Comparison of ENCODE assay signal across 15 cellular contexts in the genomic region with DNA sequence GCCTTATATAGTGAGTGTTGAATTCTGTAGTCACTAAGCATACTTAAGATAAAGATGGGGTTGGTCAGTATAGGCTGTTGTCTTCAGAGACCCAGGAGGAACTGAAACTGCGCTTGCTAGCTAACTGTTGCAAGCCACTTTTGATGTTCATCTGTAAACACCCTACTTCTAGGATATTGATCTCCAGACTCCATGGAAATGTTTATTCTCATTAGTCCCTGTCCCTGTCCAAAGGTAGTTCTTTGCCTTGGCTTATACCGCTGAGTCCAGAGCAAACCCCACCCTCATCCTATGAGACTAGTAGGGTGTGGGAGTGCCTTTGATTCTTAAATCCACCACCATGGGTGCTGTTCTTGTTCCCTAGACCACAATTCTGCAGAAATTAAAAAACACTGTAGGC. TPM values are rescaled to one million over a fixed set of nuclear protein-coding genes. Genes with fewer than 3 reads are reported as not detected.
A peak's percentile ranks its signal among the peaks of the same experiment; 100 is the strongest.
DNase-seq lines count a peak whose midpoint lies in the region; ATAC-seq, FAIRE-seq and TF ChIP-seq lines count a peak whose summit lies in the region.
"Had no signal": no experiment of that assay in that cellular context is flagged by ENCODE, and none has a peak within 500 bp of the region (broad histone marks: within the 10 kb centered on the region; RNA-seq: fewer than 3 reads in every experiment).

No MANE protein-coding gene starts in this region.

- peaks cover 25% of the 10 kb centered on the region for H3K36me3 ChIP-seq in OCI-LY1 (ENCODE audit: insufficient read depth, low read length)
- H3K36me3 ChIP-seq in esophagus muscularis mucosa = peaks cover 12 to 72% (median 31%) of the 10 kb centered on the region in 4 donors

- no peaks in the 10 kb centered on the region for H4K20me1 ChIP-seq in OCI-LY1 (ENCODE audit: insufficient read depth, low read length)

- peak; percentile 61 for ATAC-seq in GM21737 (IDR thresholded peaks at IDR 0.05; ENCODE audit: unreplicated experiment)
- ATAC-seq: activated T-cell treated with anti-CD3 and anti-CD28 coated beads, Interleukin-2, amount 50 U/mL, for 4 hours; esophagus mucosa had no signal

- intact Hi-C loops in esophagus muscularis mucosa (cut with DNase I) = no loop called here

- H3K4me1 ChIP-seq in OCI-LY1 (ENCODE audit: insufficient read depth, low read length, severe bottlenecking) (peaks cover 32% of the 10 kb centered on the region), esophagus muscularis mucosa (no peaks in the 10 kb centered on the region)

- no peaks in the 10 kb centered on the region for H3K9me2 ChIP-seq in OCI-LY1 (ENCODE audit: low read depth, low read length)

- H3K9me3 ChIP-seq in OCI-LY1 (ENCODE audit: low read length) (no peaks in the 10 kb centered on the region), esophagus muscularis mucosa (no peaks in the 10 kb centered on the region)

- TF ChIP-seq CTCF in OCI-LY1 (IDR thresholded peaks at IDR 0.05; ENCODE audit: low read length) = no peak
- TF ChIP-seq CTCF in esophagus muscularis mucosa (IDR thresholded peaks at IDR 0.05) = no peak

- H2AFZ ChIP-seq in OCI-LY1 (ENCODE audit: low read length) = no peak overlapping the region

- DNase-seq in GM12891 (ENCODE audit: insufficient read length, low spot score) = no peak
- peak; percentile 4 for DNase-seq in midbrain (lab: John Stamatoyannopoulos, UW)
- DNase-seq in DMS79 treated with DMSO at 0.1 percent for 48 hours (lab: John Stamatoyannopoulos, UW) = no peak
- no peak for DNase-seq in HT-29 (ENCODE audit: low spot score)
- DNase-seq in activated CD4-positive, alpha-beta T cell treated with anti-CD3 and anti-CD28 coated beads for 4 hours = no peak
- no peak for DNase-seq in esophagus muscularis mucosa (ENCODE audit: extremely low spot score)
- DNase-seq: activated T-cell treated with anti-CD3 and anti-CD28 coated beads, Interleukin-2, amount 50 U/mL, for 4 hours; H7; NCI-H1417 treated with DMSO at 0.1 percent for 48 hours had no signal

- H3K27ac ChIP-seq in OCI-LY1 (ENCODE audit: low read depth, low read length, poor library complexity, severe bottlenecking) (peak overlapping the region; percentile 94), esophagus muscularis mucosa (replicated peaks in 1 of 4) (no peak overlapping the region)

- TF ChIP-seq EP300 in esophagus muscularis mucosa (IDR thresholded peaks at IDR 0.05) = no peak

- no peak overlapping the region; the same call in 1 of the 2 replicates for H3K9ac ChIP-seq in OCI-LY1 (ENCODE audit: low read length)

- peak; percentile 72 for FAIRE-seq in GM12891 (lab: Jason Lieb, UNC)
- FAIRE-seq: colon, HTR-8/SVneo had no signal

- H3K27me3 ChIP-seq in OCI-LY1 (ENCODE audit: insufficient read depth, low read length) (no peaks in the 10 kb centered on the region), esophagus muscularis mucosa (no peaks in the 10 kb centered on the region)

- H3F3A ChIP-seq in OCI-LY1 (ENCODE audit: insufficient read depth, low read length) = no peaks in the 10 kb centered on the region

- TF ChIP-seq POLR2A in GM12891 (IDR thresholded peaks at IDR 0.05; ENCODE audit: low read depth, low read length) = no peak
- TF ChIP-seq POLR2A in esophagus muscularis mucosa (IDR thresholded peaks at IDR 0.05; ENCODE audit: low read depth) = no peak

- no peak overlapping the region for H3K4me3 ChIP-seq in OCI-LY1 (ENCODE audit: low read depth, low read length, poor library complexity, severe bottlenecking)
- H3K4me3 ChIP-seq in esophagus muscularis mucosa = no peak overlapping the region
- H3K4me3 ChIP-seq: smooth muscle cell had no signal

- H3K4me2 ChIP-seq in OCI-LY1 (ENCODE audit: low read length) = peak overlapping the region; percentile 52
- H3K4me2 ChIP-seq: smooth muscle cell had no signal

- WGBS in esophagus muscularis mucosa = 96% methylated on average over 2 of the region's 2 CpGs

- H3K79me2 ChIP-seq in OCI-LY1 (ENCODE audit: insufficient read depth, low read length) = no peaks in the 10 kb centered on the region

TF ChIP-seq in GM12891, 5 proteins besides CTCF, POLR2A, EP300 and RAD21:
- TF ChIP-seq POU2F2 (IDR thresholded peaks at IDR 0.05; ENCODE audit: low read depth, low read length) = no peak
- no peak for TF ChIP-seq POLR2AphosphoS5 (IDR thresholded peaks at IDR 0.05; ENCODE audit: low read depth, low read length)
- peak; percentile 97 for TF ChIP-seq SPI1 (IDR thresholded peaks at IDR 0.05; ENCODE audit: low read depth, low read length)
- TF ChIP-seq PAX5 (IDR thresholded peaks at IDR 0.05; ENCODE audit: insufficient read depth, low read length, severe bottlenecking) = no peak
- TF ChIP-seq TAF1 (IDR thresholded peaks at IDR 0.05; ENCODE audit: low read depth, low read length) = no peak

RNA-seq across cellular contexts. Expression of a gene that starts 36.4 kb away (rescaled TPM):
- 7.6 TPM for polyA plus RNA-seq in GM12891 (2012; ENCODE audit: low read depth, missing spikeins)
- 10.0 and 10.7 TPM in 2 replicates for total RNA-seq in HT-29 (2014; rRNA removed; shearing (Covaris generic))
- 10 to 100 TPM in 3 of 4 donors, 1 to 10 TPM in 1; 7.3 to 15.8 (median 12.6) TPM for total RNA-seq in esophagus muscularis mucosa

RNA-seq across cellular contexts. Expression of a gene that starts 40.3 kb away (rescaled TPM):
- 7.9 TPM for polyA plus RNA-seq in GM12891 (2012; ENCODE audit: low read depth, missing spikeins)
- 5.3 and 6.9 TPM in 2 replicates for total RNA-seq in HT-29 (2014; rRNA removed; shearing (Covaris generic))
- 10 to 100 TPM; 14.6 to 21.6 (median 18.5) TPM for total RNA-seq in esophagus muscularis mucosa
